In the genomic region with DNA sequence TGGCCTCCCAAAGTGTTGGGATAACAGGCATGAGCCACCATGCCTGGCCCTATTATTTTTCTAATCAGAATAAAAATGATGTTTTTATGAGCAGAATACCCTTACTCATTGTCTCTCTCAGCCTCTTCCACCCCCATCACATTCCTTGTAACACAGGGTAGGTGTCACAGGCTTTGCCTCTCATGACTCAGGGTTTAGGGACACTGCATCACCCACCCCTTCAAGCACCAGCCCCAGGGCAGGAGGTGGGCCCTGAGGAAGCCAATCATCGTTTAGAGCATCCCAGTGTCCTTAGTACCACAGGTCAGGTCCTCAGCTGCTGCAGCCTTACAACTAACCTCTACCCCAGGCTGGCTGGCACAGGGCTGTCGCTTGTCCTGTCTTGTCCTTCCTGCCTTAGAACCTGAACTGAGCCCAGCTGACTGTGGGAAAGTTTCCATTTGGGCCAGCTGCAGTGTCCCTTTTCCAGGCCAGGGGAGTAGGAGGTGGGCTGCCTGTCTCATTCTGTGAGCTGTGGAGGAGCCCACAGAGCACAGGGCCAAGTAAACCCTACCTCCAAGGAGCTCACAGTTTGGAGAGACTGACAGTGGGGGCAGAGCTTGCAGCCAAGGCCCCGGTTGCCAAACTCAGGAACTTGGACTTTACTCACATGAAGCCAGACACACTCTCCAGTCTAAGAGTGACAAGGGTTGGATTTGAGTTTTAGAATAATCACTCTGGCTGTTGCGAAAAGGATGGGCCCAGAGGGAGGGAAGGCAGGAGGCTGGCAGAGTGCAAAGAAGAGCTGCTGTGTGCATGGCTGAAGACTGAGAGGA, we compare ENCODE assay signal across 1 cellular context.
TF ChIP-seq lines count a peak whose summit lies in the region.

No MANE protein-coding gene starts in this region.

TF ChIP-seq in HepG2, 621 proteins besides CTCF, POLR2A, EP300 and RAD21 (continued from another document and continues in another):
- TF ChIP-seq, protein P1, sequence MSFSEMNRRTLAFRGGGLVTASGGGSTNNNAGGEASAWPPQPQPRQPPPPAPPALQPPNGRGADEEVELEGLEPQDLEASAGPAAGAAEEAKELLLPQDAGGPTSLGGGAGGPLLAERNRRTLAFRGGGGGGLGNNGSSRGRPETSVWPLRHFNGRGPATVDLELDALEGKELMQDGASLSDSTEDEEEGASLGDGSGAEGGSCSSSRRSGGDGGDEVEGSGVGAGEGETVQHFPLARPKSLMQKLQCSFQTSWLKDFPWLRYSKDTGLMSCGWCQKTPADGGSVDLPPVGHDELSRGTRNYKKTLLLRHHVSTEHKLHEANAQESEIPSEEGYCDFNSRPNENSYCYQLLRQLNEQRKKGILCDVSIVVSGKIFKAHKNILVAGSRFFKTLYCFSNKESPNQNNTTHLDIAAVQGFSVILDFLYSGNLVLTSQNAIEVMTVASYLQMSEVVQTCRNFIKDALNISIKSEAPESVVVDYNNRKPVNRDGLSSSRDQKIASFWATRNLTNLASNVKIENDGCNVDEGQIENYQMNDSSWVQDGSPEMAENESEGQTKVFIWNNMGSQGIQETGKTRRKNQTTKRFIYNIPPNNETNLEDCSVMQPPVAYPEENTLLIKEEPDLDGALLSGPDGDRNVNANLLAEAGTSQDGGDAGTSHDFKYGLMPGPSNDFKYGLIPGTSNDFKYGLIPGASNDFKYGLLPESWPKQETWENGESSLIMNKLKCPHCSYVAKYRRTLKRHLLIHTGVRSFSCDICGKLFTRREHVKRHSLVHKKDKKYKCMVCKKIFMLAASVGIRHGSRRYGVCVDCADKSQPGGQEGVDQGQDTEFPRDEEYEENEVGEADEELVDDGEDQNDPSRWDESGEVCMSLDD (CRISPR knock-in tag; IDR thresholded peaks at IDR 0.05; ENCODE audit: borderline replicate concordance), result no peak
- no peak for TF ChIP-seq THAP11 (CRISPR knock-in tag; IDR thresholded peaks at IDR 0.05)
- no peak for TF ChIP-seq KLF11 (CRISPR knock-in tag; IDR thresholded peaks at IDR 0.05)
- TF ChIP-seq ZNF567 (CRISPR knock-in tag; IDR thresholded peaks at IDR 0.05; ENCODE audit: borderline replicate concordance), result no peak
- TF ChIP-seq NFKB2 (CRISPR knock-in tag; IDR thresholded peaks at IDR 0.05; ENCODE audit: borderline replicate concordance), result no peak
- TF ChIP-seq, protein P2, sequence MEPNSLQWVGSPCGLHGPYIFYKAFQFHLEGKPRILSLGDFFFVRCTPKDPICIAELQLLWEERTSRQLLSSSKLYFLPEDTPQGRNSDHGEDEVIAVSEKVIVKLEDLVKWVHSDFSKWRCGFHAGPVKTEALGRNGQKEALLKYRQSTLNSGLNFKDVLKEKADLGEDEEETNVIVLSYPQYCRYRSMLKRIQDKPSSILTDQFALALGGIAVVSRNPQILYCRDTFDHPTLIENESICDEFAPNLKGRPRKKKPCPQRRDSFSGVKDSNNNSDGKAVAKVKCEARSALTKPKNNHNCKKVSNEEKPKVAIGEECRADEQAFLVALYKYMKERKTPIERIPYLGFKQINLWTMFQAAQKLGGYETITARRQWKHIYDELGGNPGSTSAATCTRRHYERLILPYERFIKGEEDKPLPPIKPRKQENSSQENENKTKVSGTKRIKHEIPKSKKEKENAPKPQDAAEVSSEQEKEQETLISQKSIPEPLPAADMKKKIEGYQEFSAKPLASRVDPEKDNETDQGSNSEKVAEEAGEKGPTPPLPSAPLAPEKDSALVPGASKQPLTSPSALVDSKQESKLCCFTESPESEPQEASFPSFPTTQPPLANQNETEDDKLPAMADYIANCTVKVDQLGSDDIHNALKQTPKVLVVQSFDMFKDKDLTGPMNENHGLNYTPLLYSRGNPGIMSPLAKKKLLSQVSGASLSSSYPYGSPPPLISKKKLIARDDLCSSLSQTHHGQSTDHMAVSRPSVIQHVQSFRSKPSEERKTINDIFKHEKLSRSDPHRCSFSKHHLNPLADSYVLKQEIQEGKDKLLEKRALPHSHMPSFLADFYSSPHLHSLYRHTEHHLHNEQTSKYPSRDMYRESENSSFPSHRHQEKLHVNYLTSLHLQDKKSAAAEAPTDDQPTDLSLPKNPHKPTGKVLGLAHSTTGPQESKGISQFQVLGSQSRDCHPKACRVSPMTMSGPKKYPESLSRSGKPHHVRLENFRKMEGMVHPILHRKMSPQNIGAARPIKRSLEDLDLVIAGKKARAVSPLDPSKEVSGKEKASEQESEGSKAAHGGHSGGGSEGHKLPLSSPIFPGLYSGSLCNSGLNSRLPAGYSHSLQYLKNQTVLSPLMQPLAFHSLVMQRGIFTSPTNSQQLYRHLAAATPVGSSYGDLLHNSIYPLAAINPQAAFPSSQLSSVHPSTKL (CRISPR knock-in tag; IDR thresholded peaks at IDR 0.05), result peak; percentile 66
- TF ChIP-seq MYNN (CRISPR knock-in tag; IDR thresholded peaks at IDR 0.05; ENCODE audit: low read depth), result no peak
- TF ChIP-seq SATB2 (CRISPR knock-in tag; IDR thresholded peaks at IDR 0.05), result no peak
- TF ChIP-seq, protein P3, sequence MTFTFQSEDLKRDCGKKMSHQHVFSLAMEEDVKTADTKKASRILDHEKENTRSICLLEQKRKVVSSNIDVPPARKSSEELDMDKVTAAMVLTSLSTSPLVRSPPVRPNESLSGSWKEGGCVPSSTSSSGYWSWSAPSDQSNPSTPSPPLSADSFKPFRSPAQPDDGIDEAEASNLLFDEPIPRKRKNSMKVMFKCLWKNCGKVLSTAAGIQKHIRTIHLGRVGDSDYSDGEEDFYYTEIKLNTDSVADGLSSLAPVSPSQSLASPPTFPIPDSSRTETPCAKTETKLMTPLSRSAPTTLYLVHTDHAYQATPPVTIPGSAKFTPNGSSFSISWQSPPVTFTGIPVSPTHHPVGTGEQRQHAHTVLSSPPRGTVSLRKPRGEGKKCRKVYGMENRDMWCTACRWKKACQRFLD (CRISPR knock-in tag; IDR thresholded peaks at IDR 0.05; ENCODE audit: borderline replicate concordance), result no peak
- TF ChIP-seq, protein P4, sequence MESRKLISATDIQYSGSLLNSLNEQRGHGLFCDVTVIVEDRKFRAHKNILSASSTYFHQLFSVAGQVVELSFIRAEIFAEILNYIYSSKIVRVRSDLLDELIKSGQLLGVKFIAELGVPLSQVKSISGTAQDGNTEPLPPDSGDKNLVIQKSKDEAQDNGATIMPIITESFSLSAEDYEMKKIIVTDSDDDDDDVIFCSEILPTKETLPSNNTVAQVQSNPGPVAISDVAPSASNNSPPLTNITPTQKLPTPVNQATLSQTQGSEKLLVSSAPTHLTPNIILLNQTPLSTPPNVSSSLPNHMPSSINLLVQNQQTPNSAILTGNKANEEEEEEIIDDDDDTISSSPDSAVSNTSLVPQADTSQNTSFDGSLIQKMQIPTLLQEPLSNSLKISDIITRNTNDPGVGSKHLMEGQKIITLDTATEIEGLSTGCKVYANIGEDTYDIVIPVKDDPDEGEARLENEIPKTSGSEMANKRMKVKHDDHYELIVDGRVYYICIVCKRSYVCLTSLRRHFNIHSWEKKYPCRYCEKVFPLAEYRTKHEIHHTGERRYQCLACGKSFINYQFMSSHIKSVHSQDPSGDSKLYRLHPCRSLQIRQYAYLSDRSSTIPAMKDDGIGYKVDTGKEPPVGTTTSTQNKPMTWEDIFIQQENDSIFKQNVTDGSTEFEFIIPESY (CRISPR knock-in tag; IDR thresholded peaks at IDR 0.05), result no peak
- no peak for TF ChIP-seq AGO1 (IDR thresholded peaks at IDR 0.05; ENCODE audit: low read depth, low read length, poor library complexity, severe bottlenecking)
- TF ChIP-seq, protein P5, sequence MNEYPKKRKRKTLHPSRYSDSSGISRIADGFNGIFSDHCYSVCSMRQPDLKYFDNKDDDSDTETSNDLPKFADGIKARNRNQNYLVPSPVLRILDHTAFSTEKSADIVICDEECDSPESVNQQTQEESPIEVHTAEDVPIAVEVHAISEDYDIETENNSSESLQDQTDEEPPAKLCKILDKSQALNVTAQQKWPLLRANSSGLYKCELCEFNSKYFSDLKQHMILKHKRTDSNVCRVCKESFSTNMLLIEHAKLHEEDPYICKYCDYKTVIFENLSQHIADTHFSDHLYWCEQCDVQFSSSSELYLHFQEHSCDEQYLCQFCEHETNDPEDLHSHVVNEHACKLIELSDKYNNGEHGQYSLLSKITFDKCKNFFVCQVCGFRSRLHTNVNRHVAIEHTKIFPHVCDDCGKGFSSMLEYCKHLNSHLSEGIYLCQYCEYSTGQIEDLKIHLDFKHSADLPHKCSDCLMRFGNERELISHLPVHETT (CRISPR knock-in tag; conservative IDR thresholded peaks at IDR 0.05), result no peak
- no peak for TF ChIP-seq SYNCRIP (IDR thresholded peaks at IDR 0.05; ENCODE audit: insufficient read depth, low read depth, low read length)
- peak; percentile 26; the same call in 1 of the 2 replicates for TF ChIP-seq ZNF331 (CRISPR knock-in tag; IDR thresholded peaks at IDR 0.05)
- TF ChIP-seq, protein P6, sequence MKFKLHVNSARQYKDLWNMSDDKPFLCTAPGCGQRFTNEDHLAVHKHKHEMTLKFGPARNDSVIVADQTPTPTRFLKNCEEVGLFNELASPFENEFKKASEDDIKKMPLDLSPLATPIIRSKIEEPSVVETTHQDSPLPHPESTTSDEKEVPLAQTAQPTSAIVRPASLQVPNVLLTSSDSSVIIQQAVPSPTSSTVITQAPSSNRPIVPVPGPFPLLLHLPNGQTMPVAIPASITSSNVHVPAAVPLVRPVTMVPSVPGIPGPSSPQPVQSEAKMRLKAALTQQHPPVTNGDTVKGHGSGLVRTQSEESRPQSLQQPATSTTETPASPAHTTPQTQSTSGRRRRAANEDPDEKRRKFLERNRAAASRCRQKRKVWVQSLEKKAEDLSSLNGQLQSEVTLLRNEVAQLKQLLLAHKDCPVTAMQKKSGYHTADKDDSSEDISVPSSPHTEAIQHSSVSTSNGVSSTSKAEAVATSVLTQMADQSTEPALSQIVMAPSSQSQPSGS (CRISPR knock-in tag; IDR thresholded peaks at IDR 0.05), result no peak
- TF ChIP-seq, protein P7, sequence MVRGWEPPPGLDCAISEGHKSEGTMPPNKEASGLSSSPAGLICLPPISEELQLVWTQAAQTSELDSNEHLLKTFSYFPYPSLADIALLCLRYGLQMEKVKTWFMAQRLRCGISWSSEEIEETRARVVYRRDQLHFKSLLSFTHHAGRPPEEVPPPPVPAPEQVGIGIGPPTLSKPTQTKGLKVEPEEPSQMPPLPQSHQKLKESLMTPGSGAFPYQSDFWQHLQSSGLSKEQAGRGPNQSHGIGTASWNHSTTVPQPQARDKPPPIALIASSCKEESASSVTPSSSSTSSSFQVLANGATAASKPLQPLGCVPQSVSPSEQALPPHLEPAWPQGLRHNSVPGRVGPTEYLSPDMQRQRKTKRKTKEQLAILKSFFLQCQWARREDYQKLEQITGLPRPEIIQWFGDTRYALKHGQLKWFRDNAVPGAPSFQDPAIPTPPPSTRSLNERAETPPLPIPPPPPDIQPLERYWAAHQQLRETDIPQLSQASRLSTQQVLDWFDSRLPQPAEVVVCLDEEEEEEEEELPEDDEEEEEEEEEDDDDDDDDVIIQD (CRISPR knock-in tag; IDR thresholded peaks at IDR 0.05; ENCODE audit: low read depth), result no peak
- TF ChIP-seq ETV6 (CRISPR knock-in tag; conservative IDR thresholded peaks at IDR 0.05), result no peak
- no peak for TF ChIP-seq NR2F6 (IDR thresholded peaks at IDR 0.05)
- TF ChIP-seq NR2F6 (CRISPR knock-in tag; IDR thresholded peaks at IDR 0.05), result peak; percentile 40; the same call in 1 of the 2 replicates
- TF ChIP-seq IKZF1 (IDR thresholded peaks at IDR 0.05), result no peak
- no peak for TF ChIP-seq LCORL (IDR thresholded peaks at IDR 0.05)
- peak; percentile 87 for TF ChIP-seq LCORL (CRISPR knock-in tag; IDR thresholded peaks at IDR 0.05)
- TF ChIP-seq, protein P8, sequence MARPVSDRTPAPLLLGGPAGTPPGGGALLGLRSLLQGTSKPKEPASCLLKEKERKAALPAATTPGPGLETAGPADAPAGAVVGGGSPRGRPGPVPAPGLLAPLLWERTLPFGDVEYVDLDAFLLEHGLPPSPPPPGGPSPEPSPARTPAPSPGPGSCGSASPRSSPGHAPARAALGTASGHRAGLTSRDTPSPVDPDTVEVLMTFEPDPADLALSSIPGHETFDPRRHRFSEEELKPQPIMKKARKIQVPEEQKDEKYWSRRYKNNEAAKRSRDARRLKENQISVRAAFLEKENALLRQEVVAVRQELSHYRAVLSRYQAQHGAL (CRISPR knock-in tag; IDR thresholded peaks at IDR 0.05; ENCODE audit: not compliant biosample characterization), result no peak
- TF ChIP-seq ZNF451 (CRISPR knock-in tag; IDR thresholded peaks at IDR 0.05), result peak; percentile 68; the same call in 1 of the 2 replicates
- peak; percentile 37; the same call in 1 of the 2 replicates for TF ChIP-seq BCL6 (CRISPR knock-in tag; IDR thresholded peaks at IDR 0.05)
- TF ChIP-seq ZFP36 (IDR thresholded peaks at IDR 0.05; ENCODE audit: borderline replicate concordance, low read depth, low read length, partially characterized antibody), result no peak
- TF ChIP-seq, protein P9, sequence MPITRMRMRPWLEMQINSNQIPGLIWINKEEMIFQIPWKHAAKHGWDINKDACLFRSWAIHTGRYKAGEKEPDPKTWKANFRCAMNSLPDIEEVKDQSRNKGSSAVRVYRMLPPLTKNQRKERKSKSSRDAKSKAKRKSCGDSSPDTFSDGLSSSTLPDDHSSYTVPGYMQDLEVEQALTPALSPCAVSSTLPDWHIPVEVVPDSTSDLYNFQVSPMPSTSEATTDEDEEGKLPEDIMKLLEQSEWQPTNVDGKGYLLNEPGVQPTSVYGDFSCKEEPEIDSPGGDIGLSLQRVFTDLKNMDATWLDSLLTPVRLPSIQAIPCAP (CRISPR knock-in tag; IDR thresholded peaks at IDR 0.05; ENCODE audit: low read depth), result no peak
- TF ChIP-seq ELF3 (CRISPR knock-in tag; IDR thresholded peaks at IDR 0.05), result no peak
- TF ChIP-seq SOX6 (IDR thresholded peaks at IDR 0.05), result no peak
- peak; percentile 36; the same call in 1 of the 2 replicates for TF ChIP-seq SOX6 (CRISPR knock-in tag; IDR thresholded peaks at IDR 0.05)
- peak; percentile 67; the same call in 1 of the 2 replicates for TF ChIP-seq ZNF891 (CRISPR knock-in tag; IDR thresholded peaks at IDR 0.05)
- peak; percentile 17; the same call in 1 of the 2 replicates for TF ChIP-seq ERF (CRISPR knock-in tag; IDR thresholded peaks at IDR 0.05)
- no peak for TF ChIP-seq EHMT2 (IDR thresholded peaks at IDR 0.05; ENCODE audit: borderline replicate concordance, low read depth, low read length)
- no peak for TF ChIP-seq ZNF441 (CRISPR knock-in tag; IDR thresholded peaks at IDR 0.05; ENCODE audit: borderline replicate concordance)
